Comparison of ENCODE assay signal across 26 cellular contexts in the genomic region with DNA sequence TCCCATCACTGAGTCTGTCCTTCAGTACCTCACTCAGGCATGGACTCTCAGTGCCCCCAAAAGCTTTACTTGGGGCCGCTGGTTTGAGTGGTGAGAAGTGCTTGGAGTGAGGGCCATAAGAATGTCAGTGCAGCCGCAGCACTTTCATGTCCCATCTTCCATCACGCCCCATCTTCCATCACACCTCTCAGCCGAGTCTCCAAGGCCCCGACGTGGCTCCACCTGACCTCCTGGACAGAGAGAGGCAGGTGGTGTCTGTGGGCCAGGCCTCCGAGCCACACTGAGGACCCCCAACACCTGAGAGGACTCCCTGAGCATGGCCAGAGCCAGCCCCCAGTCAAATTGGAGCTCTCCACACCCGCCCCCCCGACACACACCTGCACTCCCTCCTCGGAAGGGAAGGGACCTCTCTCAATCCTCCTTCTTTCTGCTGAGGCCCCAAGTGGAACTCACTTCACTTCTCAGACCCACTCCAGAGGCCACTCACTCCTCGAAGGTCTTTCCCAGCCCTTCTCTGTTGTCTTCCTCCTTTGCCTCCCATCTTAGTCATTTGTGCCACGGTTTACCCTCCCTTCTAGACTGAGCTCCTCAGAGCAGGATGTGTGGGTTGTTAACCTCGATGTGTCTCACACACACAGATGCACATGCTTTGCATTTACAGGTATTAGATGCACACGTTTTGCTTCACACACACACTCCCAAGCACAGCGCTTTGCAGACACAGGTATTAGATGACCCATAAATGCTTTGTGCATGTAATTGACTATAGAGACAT.
A peak's percentile ranks its signal among the peaks of the same experiment; 100 is the strongest.
DNase-seq lines count a peak whose midpoint lies in the region; ATAC-seq and TF ChIP-seq lines count a peak whose summit lies in the region.
"Had no signal": no experiment of that assay in that cellular context is flagged by ENCODE, and none has a peak within 500 bp of the region (broad histone marks: within the 10 kb centered on the region; RNA-seq: fewer than 3 reads in every experiment).

No MANE protein-coding gene starts in this region.

- TF ChIP-seq CTCF in DOHH2 (IDR thresholded peaks at IDR 0.05; ENCODE audit: low read depth, low read length, poor library complexity, severe bottlenecking) (no peak), coronary artery (IDR thresholded peaks at IDR 0.05) (no peak), progenitor cell of endocrine pancreas (IDR thresholded peaks at IDR 0.05; ENCODE audit: unreplicated experiment) (no peak)

- DNase-seq in activated CD4-positive, alpha-beta T cell treated with anti-CD3 and anti-CD28 coated beads, Interleukin-2, amount 10 ng/mL, durations not matched to agents 7 days and 5 days: no peak
- no peak for DNase-seq in activated CD4-positive, alpha-beta T cell treated with anti-CD3 and anti-CD28 coated beads for 48 hours
- DNase-seq in coronary artery (ENCODE audit: low spot score) (peak; percentile 56), progenitor cell of endocrine pancreas (ENCODE audit: low spot score, unreplicated experiment) (no peak), iPS-NIHi11 (ENCODE audit: low spot score) (no peak), amniotic stem cell (lab: John Stamatoyannopoulos, UW) (no peak)
- DNase-seq in natural killer cell treated with Interleukin-12 subunit alpha and Interleukin-12 subunit beta and Interleukin-15 and Interleukin-18, amount 100 ng/mL, for 72 hours (ENCODE audit: low spot score): no peak
- DNase-seq: activated naive CD4-positive, alpha-beta T cell; activated T-cell treated with anti-CD3 and anti-CD28 coated beads, Interleukin-2, amount 50 U/mL, for 1 hour; amygdala; effector memory CD4-positive, alpha-beta T cell; heart left ventricle; mucosa of descending colon; NCI-H1092 treated with DMSO at 0.1 percent for 48 hours; NCI-H187 treated with DMSO at 0.1 percent for 48 hours; NCI-H2171 treated with DMSO at 0.1 percent for 48 hours; PC-9; Right ventricle myocardium superior; T-helper 9 cell; transverse colon; WERI-Rb-1 had no signal

- POLR2A ChIA-PET in activated CD4-positive, alpha-beta T cell treated with anti-CD3 and anti-CD28 coated beads, Interleukin-2, amount 10 ng/mL, durations not matched to agents 7 days and 5 days (lab: Charles Lee): no interaction called here

- ATAC-seq in natural killer cell treated with Interleukin-12 subunit alpha and Interleukin-12 subunit beta and Interleukin-15 and Interleukin-18, amount 100 ng/mL, for 72 hours: no peak
- ATAC-seq: heart left ventricle, mucosa of descending colon had no signal

- no peaks in the 10 kb centered on the region for H3K9me3 ChIP-seq in DOHH2 (ENCODE audit: control insufficient read depth, insufficient read depth, low read length)
- H3K9me3 ChIP-seq: breast epithelium, HAP-1, heart left ventricle, mucosa of descending colon, prostate gland, transverse colon had no signal

- CTCF ChIA-PET in activated CD4-positive, alpha-beta T cell treated with anti-CD3 and anti-CD28 coated beads, Interleukin-2, amount 10 ng/mL, durations not matched to agents 7 days and 5 days (lab: Charles Lee): no interaction called here

- H3K4me2 ChIP-seq in DOHH2 (ENCODE audit: low read length): peak overlapping the region; percentile 1; the same call in 1 of the 2 replicates
- H3K4me2 ChIP-seq: PC-9 had no signal

- no peaks in the 10 kb centered on the region for H3K27me3 ChIP-seq in DOHH2 (ENCODE audit: control insufficient read depth, low read length)
- H3K27me3 ChIP-seq: breast epithelium, heart left ventricle, transverse colon had no signal

- H3K9me2 ChIP-seq in DOHH2 (replicated peaks; ENCODE audit: control insufficient read depth, low read length): no peaks in the 10 kb centered on the region

- peaks cover 55% of the 10 kb centered on the region for H3K4me1 ChIP-seq in DOHH2 (ENCODE audit: control insufficient read depth, low read length)
- H3K4me1 ChIP-seq: breast epithelium, HAP-1, prostate gland had no signal

- H3K4me1 Mint-ChIP-seq in activated CD4-positive, alpha-beta T cell treated with anti-CD3 and anti-CD28 coated beads, Interleukin-2, amount 10 ng/mL, durations not matched to agents 7 days and 5 days: peaks cover 42% of the 10 kb centered on the region
- H3K4me1 Mint-ChIP-seq in natural killer cell treated with Interleukin-12 subunit alpha and Interleukin-12 subunit beta and Interleukin-15 and Interleukin-18, amount 100 ng/mL, for 72 hours (ENCODE audit: low read depth in 2 of 2): peaks cover 33 to 35% of the 10 kb centered on the region in 2 donors
- H3K4me1 Mint-ChIP-seq in progenitor cell of endocrine pancreas (ENCODE audit: low read depth): no peaks in the 10 kb centered on the region

- H3K36me3 Mint-ChIP-seq in activated CD4-positive, alpha-beta T cell treated with anti-CD3 and anti-CD28 coated beads, Interleukin-2, amount 10 ng/mL, durations not matched to agents 7 days and 5 days (ENCODE audit: low read depth): peaks cover 5% of the 10 kb centered on the region
- H3K36me3 Mint-ChIP-seq in natural killer cell treated with Interleukin-12 subunit alpha and Interleukin-12 subunit beta and Interleukin-15 and Interleukin-18, amount 100 ng/mL, for 72 hours: no peaks in the 10 kb centered on the region
- H3K36me3 Mint-ChIP-seq in progenitor cell of endocrine pancreas (ENCODE audit: insufficient read depth): no peaks in the 10 kb centered on the region

- no peaks in the 10 kb centered on the region for H3K36me3 ChIP-seq in DOHH2 (ENCODE audit: control insufficient read depth, low read length)
- H3K36me3 ChIP-seq: breast epithelium, HAP-1, heart left ventricle, prostate gland, transverse colon, WERI-Rb-1 had no signal

- H3K27me3 Mint-ChIP-seq in activated CD4-positive, alpha-beta T cell treated with anti-CD3 and anti-CD28 coated beads, Interleukin-2, amount 10 ng/mL, durations not matched to agents 7 days and 5 days: no peaks in the 10 kb centered on the region
- H3K27me3 Mint-ChIP-seq in natural killer cell treated with Interleukin-12 subunit alpha and Interleukin-12 subunit beta and Interleukin-15 and Interleukin-18, amount 100 ng/mL, for 72 hours: no peaks in the 10 kb centered on the region
- H3K27me3 Mint-ChIP-seq in progenitor cell of endocrine pancreas: peaks cover 6% of the 10 kb centered on the region

- H4K20me1 ChIP-seq in DOHH2 (ENCODE audit: control insufficient read depth, insufficient read depth, low read depth, low read length): no peaks in the 10 kb centered on the region

- no peak overlapping the region for H3K4me3 ChIP-seq in DOHH2 (ENCODE audit: low read length)
- no peak overlapping the region for H3K4me3 ChIP-seq in coronary artery
- H3K4me3 ChIP-seq: breast epithelium, HAP-1, heart left ventricle, lung, mucosa of descending colon, PC-9, prostate gland, transverse colon had no signal

- H3K4me3 Mint-ChIP-seq in activated CD4-positive, alpha-beta T cell treated with anti-CD3 and anti-CD28 coated beads, Interleukin-2, amount 10 ng/mL, durations not matched to agents 7 days and 5 days: no peak overlapping the region
- H3K4me3 Mint-ChIP-seq in natural killer cell treated with Interleukin-12 subunit alpha and Interleukin-12 subunit beta and Interleukin-15 and Interleukin-18, amount 100 ng/mL, for 72 hours: no peak overlapping the region
- no peak overlapping the region for H3K4me3 Mint-ChIP-seq in progenitor cell of endocrine pancreas (ENCODE audit: low read depth)

- H3K27ac ChIP-seq in DOHH2 (ENCODE audit: low read depth, low read length) (no peak overlapping the region), coronary artery (no peak overlapping the region)
- H3K27ac ChIP-seq: breast epithelium, heart left ventricle, PC-9, prostate gland, transverse colon, WERI-Rb-1 had no signal

- H3K9me3 Mint-ChIP-seq in activated CD4-positive, alpha-beta T cell treated with anti-CD3 and anti-CD28 coated beads, Interleukin-2, amount 10 ng/mL, durations not matched to agents 7 days and 5 days: no peaks in the 10 kb centered on the region
- H3K9me3 Mint-ChIP-seq in natural killer cell treated with Interleukin-12 subunit alpha and Interleukin-12 subunit beta and Interleukin-15 and Interleukin-18, amount 100 ng/mL, for 72 hours: peaks cover 4% of the 10 kb centered on the region
- no peaks in the 10 kb centered on the region for H3K9me3 Mint-ChIP-seq in progenitor cell of endocrine pancreas (ENCODE audit: low read depth)

- H3F3A ChIP-seq in DOHH2 (ENCODE audit: control insufficient read depth, insufficient read depth): peaks cover 8% of the 10 kb centered on the region

- peak overlapping the region; percentile 14 for H3K27ac Mint-ChIP-seq in activated CD4-positive, alpha-beta T cell treated with anti-CD3 and anti-CD28 coated beads, Interleukin-2, amount 10 ng/mL, durations not matched to agents 7 days and 5 days
- peak overlapping the region; percentile 27 to 47 for H3K27ac Mint-ChIP-seq in natural killer cell treated with Interleukin-12 subunit alpha and Interleukin-12 subunit beta and Interleukin-15 and Interleukin-18, amount 100 ng/mL, for 72 hours
- H3K27ac Mint-ChIP-seq in progenitor cell of endocrine pancreas: no peak overlapping the region

- no peaks in the 10 kb centered on the region for H3K79me2 ChIP-seq in DOHH2 (ENCODE audit: control insufficient read depth, low read length)
